Comparison of ENCODE assay signal across 8 cellular contexts in the genomic region with DNA sequence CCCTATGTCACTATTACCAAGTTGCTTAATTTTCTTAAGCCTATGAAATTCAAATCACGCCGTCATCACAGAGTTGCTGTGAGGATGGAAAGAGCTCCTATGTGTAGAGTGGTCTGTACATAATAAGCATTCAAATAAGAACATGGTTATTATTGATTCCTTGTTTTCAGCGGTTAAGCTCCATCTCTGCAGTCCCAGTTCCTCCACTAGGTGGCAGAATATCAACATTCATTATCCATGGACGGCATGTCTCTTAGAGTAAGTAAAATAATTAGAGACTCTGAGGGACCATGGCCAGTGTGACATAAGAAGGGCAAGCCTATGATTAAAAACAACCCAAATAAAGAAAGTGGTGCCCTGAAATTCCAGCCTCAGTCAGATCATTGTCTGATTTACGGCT.
DNase-seq lines count a peak whose midpoint lies in the region; ATAC-seq and TF ChIP-seq lines count a peak whose summit lies in the region.

No MANE protein-coding gene starts in this region.

- in situ Hi-C loops in GM13976 (cut with MboI; ENCODE audit: low sequenced_read_pairs, unreplicated experiment), result loop anchor here (10.0 to 25.0 kb wide), 2 partner anchors 345 to 442 kb away; no protein-coding TSS in a partner anchor

- no peaks in the 10 kb centered on the region for H3K9me3 ChIP-seq in SU-DHL-6 (ENCODE audit: insufficient read depth, low read length)

- POLR2A ChIA-PET in naive thymus-derived CD8-positive, alpha-beta T cell (lab: Charles Lee), result no interaction called here

- H3K27ac Mint-ChIP-seq in naive thymus-derived CD8-positive, alpha-beta T cell, result no peak overlapping the region

- H3K4me1 Mint-ChIP-seq in naive thymus-derived CD8-positive, alpha-beta T cell, result no peaks in the 10 kb centered on the region

- TF ChIP-seq CTCF in GM13976 (IDR thresholded peaks at IDR 0.05; ENCODE audit: borderline replicate concordance, control extremely low read depth, extremely low read depth, insufficient read depth, missing control alignments) (peak; percentile 68), SU-DHL-6 (IDR thresholded peaks at IDR 0.05; ENCODE audit: insufficient read depth, low read length, poor library complexity, severe bottlenecking) (peak; percentile 61), epithelial cell of esophagus (IDR thresholded peaks at IDR 0.05; ENCODE audit: insufficient read depth, low read depth, low read length, missing control alignments) (peak; percentile 69)

- no peak overlapping the region for H3K27ac ChIP-seq in SU-DHL-6 (ENCODE audit: low read depth, low read length)

- H3K9ac ChIP-seq in SU-DHL-6 (ENCODE audit: low read length), result no peak overlapping the region

- H3K4me3 ChIP-seq in SU-DHL-6 (ENCODE audit: insufficient read depth, low read length, poor library complexity, severe bottlenecking) (no peak overlapping the region), epithelial cell of esophagus (ENCODE audit: low read length) (no peak overlapping the region)

- no peaks in the 10 kb centered on the region for H3K79me2 ChIP-seq in SU-DHL-6 (ENCODE audit: insufficient read depth, low read length)

- peaks cover 1 to 9% (median 3%) of the 10 kb centered on the region in 5 donors for H3K27me3 Mint-ChIP-seq in naive thymus-derived CD8-positive, alpha-beta T cell

- no peak for ATAC-seq in naive thymus-derived CD8-positive, alpha-beta T cell
- ATAC-seq in HG03378 (IDR thresholded peaks at IDR 0.05; ENCODE audit: unreplicated experiment), result no peak

- no peaks in the 10 kb centered on the region for H4K20me1 ChIP-seq in SU-DHL-6 (ENCODE audit: low read depth, low read length)

- no peaks in the 10 kb centered on the region for H3F3A ChIP-seq in SU-DHL-6 (ENCODE audit: insufficient read depth)

- no peaks in the 10 kb centered on the region for H3K9me3 Mint-ChIP-seq in naive thymus-derived CD8-positive, alpha-beta T cell

- no peaks in the 10 kb centered on the region for H3K27me3 ChIP-seq in SU-DHL-6 (ENCODE audit: low read length)

- no peaks in the 10 kb centered on the region for H3K9me2 ChIP-seq in SU-DHL-6 (replicated peaks; ENCODE audit: insufficient read depth, low read length)

- peak; percentile 60 for DNase-seq in AG08396 (ENCODE audit: low spot score)
- DNase-seq in GM13976 (ENCODE audit: low spot score), result peak; percentile 46
- peak; percentile 50 for DNase-seq in NCI-H1092 (lab: John Stamatoyannopoulos, UW)
- peak; percentile 51 for DNase-seq in epithelial cell of esophagus (ENCODE audit: low read depth)
- DNase-seq in naive thymus-derived CD8-positive, alpha-beta T cell, result peak in 7 of 10 donors; percentile 1 to 36 (median 18)
- no peak for DNase-seq in amniotic stem cell (lab: John Stamatoyannopoulos, UW)

- H3K36me3 Mint-ChIP-seq in naive thymus-derived CD8-positive, alpha-beta T cell, result no peaks in the 10 kb centered on the region

- H2AFZ ChIP-seq in SU-DHL-6 (ENCODE audit: low read depth, low read length, severe bottlenecking), result no peak overlapping the region

- no peak overlapping the region for H3K4me3 Mint-ChIP-seq in naive thymus-derived CD8-positive, alpha-beta T cell

- H3K4me2 ChIP-seq in SU-DHL-6 (ENCODE audit: low read depth, low read length, poor library complexity, severe bottlenecking), result no peak overlapping the region

- H3K36me3 ChIP-seq in SU-DHL-6 (ENCODE audit: low read length), result no peaks in the 10 kb centered on the region
